1 cellular context compared by ENCODE assay signal in the genomic region with DNA sequence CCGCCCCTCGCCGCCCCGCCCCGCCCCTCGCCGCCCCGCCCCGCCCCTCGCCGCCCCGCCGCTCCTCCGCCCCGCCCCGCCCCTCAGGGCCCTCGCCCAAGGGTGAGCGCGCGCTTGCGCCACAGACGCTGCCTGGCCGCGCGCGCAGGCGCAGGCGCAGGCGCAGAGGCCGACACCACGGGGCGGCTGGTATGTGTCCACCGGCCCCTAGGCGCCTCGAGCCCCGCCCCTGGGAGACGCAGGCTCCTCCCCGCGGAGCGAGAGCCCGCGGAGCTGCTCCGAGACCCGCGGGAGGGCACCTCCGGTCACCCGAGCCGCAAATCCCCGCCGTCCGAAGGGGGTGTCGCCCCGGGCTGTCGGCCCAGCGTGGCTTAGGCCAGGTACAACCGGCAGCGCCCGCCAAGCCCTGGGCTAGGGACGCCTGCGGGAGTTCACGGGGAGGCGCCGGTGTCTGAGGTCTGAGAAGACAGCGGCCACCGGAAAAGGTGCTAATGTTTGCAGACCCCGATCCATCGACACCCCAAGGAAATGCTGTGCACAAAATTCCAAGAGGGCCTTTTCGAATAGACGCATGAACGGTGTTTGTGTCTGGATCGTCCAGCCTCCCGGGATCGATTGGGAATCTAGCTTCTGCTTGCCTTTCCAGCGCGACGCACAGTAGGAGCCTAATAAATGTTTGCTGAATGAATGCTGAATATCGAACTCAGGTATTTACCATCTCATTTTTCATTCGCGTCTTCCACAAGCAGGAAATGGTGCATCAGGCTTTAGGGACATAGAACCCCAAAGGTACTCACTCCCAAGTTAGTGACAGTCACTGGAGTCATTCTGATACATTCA.
A peak's percentile ranks its signal among the peaks of the same experiment; 100 is the strongest.
TF ChIP-seq lines count a peak whose summit lies in the region.

No MANE protein-coding gene starts in this region.

TF ChIP-seq in K562, 482 proteins besides CTCF, POLR2A, EP300 and RAD21 (continued from another document and continues in another):
- TF ChIP-seq KAT8 (IDR thresholded peaks at IDR 0.05; ENCODE audit: low read depth) = no peak
- no peak for TF ChIP-seq RFX7 (CRISPR knock-in tag; IDR thresholded peaks at IDR 0.05)
- no peak for TF ChIP-seq ZNF124 (CRISPR knock-in tag; IDR thresholded peaks at IDR 0.05)
- TF ChIP-seq EZH2 (IDR thresholded peaks at IDR 0.05; ENCODE audit: borderline replicate concordance, low read depth, low read length) = no peak
- TF ChIP-seq, protein P1, sequence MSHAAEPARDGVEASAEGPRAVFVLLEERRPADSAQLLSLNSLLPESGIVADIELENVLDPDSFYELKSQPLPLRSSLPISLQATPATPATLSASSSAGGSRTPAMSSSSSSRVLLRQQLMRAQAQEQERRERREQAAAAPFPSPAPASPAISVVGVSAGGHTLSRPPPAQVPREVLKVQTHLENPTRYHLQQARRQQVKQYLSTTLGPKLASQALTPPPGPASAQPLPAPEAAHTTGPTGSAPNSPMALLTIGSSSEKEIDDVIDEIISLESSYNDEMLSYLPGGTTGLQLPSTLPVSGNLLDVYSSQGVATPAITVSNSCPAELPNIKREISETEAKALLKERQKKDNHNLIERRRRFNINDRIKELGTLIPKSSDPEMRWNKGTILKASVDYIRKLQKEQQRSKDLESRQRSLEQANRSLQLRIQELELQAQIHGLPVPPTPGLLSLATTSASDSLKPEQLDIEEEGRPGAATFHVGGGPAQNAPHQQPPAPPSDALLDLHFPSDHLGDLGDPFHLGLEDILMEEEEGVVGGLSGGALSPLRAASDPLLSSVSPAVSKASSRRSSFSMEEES (CRISPR knock-in tag; IDR thresholded peaks at IDR 0.05) = no peak
- 0 out of 2 replicates have a peak, but pooled peaks have one; percentile 47 for TF ChIP-seq E2F3 (CRISPR knock-in tag; IDR thresholded peaks at IDR 0.05)
- TF ChIP-seq MAZ (CRISPR knock-in tag; conservative IDR thresholded peaks at IDR 0.05 in 1 of 2, IDR thresholded peaks at IDR 0.05 in 1 of 2) = peak in 1 of 2 experiments; percentile 35; a peak in 3 of 4 replicates
- TF ChIP-seq, protein P2, sequence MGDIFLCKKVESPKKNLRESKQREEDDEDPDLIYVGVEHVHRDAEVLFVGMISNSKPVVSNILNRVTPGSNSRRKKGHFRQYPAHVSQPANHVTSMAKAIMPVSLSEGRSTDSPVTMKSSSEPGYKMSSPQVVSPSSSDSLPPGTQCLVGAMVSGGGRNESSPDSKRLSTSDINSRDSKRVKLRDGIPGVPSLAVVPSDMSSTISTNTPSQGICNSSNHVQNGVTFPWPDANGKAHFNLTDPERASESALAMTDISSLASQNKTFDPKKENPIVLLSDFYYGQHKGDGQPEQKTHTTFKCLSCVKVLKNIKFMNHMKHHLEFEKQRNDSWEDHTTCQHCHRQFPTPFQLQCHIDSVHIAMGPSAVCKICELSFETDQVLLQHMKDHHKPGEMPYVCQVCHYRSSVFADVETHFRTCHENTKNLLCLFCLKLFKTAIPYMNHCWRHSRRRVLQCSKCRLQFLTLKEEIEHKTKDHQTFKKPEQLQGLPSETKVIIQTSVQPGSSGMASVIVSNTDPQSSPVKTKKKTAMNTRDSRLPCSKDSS (IDR thresholded peaks at IDR 0.05; ENCODE audit: low read depth, partially characterized antibody) = no peak
- no peak for TF ChIP-seq TEAD2 (tag; IDR thresholded peaks at IDR 0.05)
- TF ChIP-seq TEAD4 (IDR thresholded peaks at IDR 0.05; ENCODE audit: low read length) = 0 out of 2 replicates have a peak, but pooled peaks have one; percentile 21
- TF ChIP-seq TEAD4 (CRISPR knock-in tag; IDR thresholded peaks at IDR 0.05; ENCODE audit: borderline replicate concordance) = no peak
- TF ChIP-seq CAMTA2 (CRISPR knock-in tag; conservative IDR thresholded peaks at IDR 0.05) = no peak
- no peak for TF ChIP-seq ZNF24 (IDR thresholded peaks at IDR 0.05)
- no peak for TF ChIP-seq ZNF197 (CRISPR knock-in tag; IDR thresholded peaks at IDR 0.05; ENCODE audit: low read depth)
- no peak for TF ChIP-seq HNRNPL (IDR thresholded peaks at IDR 0.05; ENCODE audit: low read depth, low read length)
- TF ChIP-seq, protein P3, sequence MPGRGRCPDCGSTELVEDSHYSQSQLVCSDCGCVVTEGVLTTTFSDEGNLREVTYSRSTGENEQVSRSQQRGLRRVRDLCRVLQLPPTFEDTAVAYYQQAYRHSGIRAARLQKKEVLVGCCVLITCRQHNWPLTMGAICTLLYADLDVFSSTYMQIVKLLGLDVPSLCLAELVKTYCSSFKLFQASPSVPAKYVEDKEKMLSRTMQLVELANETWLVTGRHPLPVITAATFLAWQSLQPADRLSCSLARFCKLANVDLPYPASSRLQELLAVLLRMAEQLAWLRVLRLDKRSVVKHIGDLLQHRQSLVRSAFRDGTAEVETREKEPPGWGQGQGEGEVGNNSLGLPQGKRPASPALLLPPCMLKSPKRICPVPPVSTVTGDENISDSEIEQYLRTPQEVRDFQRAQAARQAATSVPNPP (IDR thresholded peaks at IDR 0.05; ENCODE audit: borderline replicate concordance, insufficient read depth, insufficient read length) = no peak
- no peak for TF ChIP-seq POLR2AphosphoS2 (IDR thresholded peaks at IDR 0.05; ENCODE audit: low read length)
- TF ChIP-seq, protein P4, sequence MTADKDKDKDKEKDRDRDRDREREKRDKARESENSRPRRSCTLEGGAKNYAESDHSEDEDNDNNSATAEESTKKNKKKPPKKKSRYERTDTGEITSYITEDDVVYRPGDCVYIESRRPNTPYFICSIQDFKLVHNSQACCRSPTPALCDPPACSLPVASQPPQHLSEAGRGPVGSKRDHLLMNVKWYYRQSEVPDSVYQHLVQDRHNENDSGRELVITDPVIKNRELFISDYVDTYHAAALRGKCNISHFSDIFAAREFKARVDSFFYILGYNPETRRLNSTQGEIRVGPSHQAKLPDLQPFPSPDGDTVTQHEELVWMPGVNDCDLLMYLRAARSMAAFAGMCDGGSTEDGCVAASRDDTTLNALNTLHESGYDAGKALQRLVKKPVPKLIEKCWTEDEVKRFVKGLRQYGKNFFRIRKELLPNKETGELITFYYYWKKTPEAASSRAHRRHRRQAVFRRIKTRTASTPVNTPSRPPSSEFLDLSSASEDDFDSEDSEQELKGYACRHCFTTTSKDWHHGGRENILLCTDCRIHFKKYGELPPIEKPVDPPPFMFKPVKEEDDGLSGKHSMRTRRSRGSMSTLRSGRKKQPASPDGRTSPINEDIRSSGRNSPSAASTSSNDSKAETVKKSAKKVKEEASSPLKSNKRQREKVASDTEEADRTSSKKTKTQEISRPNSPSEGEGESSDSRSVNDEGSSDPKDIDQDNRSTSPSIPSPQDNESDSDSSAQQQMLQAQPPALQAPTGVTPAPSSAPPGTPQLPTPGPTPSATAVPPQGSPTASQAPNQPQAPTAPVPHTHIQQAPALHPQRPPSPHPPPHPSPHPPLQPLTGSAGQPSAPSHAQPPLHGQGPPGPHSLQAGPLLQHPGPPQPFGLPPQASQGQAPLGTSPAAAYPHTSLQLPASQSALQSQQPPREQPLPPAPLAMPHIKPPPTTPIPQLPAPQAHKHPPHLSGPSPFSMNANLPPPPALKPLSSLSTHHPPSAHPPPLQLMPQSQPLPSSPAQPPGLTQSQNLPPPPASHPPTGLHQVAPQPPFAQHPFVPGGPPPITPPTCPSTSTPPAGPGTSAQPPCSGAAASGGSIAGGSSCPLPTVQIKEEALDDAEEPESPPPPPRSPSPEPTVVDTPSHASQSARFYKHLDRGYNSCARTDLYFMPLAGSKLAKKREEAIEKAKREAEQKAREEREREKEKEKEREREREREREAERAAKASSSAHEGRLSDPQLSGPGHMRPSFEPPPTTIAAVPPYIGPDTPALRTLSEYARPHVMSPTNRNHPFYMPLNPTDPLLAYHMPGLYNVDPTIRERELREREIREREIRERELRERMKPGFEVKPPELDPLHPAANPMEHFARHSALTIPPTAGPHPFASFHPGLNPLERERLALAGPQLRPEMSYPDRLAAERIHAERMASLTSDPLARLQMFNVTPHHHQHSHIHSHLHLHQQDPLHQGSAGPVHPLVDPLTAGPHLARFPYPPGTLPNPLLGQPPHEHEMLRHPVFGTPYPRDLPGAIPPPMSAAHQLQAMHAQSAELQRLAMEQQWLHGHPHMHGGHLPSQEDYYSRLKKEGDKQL (CRISPR knock-in tag; IDR thresholded peaks at IDR 0.05; ENCODE audit: borderline replicate concordance) = no peak
- TF ChIP-seq, protein P5, sequence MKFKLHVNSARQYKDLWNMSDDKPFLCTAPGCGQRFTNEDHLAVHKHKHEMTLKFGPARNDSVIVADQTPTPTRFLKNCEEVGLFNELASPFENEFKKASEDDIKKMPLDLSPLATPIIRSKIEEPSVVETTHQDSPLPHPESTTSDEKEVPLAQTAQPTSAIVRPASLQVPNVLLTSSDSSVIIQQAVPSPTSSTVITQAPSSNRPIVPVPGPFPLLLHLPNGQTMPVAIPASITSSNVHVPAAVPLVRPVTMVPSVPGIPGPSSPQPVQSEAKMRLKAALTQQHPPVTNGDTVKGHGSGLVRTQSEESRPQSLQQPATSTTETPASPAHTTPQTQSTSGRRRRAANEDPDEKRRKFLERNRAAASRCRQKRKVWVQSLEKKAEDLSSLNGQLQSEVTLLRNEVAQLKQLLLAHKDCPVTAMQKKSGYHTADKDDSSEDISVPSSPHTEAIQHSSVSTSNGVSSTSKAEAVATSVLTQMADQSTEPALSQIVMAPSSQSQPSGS (CRISPR knock-in tag; IDR thresholded peaks at IDR 0.05) = no peak
- no peak for TF ChIP-seq MTA1 (IDR thresholded peaks at IDR 0.05; ENCODE audit: borderline replicate concordance)
- TF ChIP-seq WHSC1 (IDR thresholded peaks at IDR 0.05; ENCODE audit: low read length) = no peak
- TF ChIP-seq BCL6 (CRISPR knock-in tag; IDR thresholded peaks at IDR 0.05) = no peak
- no peak for TF ChIP-seq ELF1 (tag; IDR thresholded peaks at IDR 0.05)
- TF ChIP-seq POU5F1 (IDR thresholded peaks at IDR 0.05; ENCODE audit: borderline replicate concordance, low read depth, low read length, partially characterized antibody) = peak; percentile 66
- TF ChIP-seq NUFIP1 (IDR thresholded peaks at IDR 0.05; ENCODE audit: partially characterized antibody) = no peak
- no peak for TF ChIP-seq TCF7 (IDR thresholded peaks at IDR 0.05; ENCODE audit: borderline replicate concordance)
- no peak for TF ChIP-seq SMAD2 (IDR thresholded peaks at IDR 0.05; ENCODE audit: low read depth, low read length)
- TF ChIP-seq LEF1 (IDR thresholded peaks at IDR 0.05) = no peak
- TF ChIP-seq CEBPB (tag; IDR thresholded peaks at IDR 0.05) = no peak
- TF ChIP-seq PHF8 (IDR thresholded peaks at IDR 0.05; ENCODE audit: borderline replicate concordance, low read length) = peak; percentile 44; the same call in 1 of the 2 replicates
- no peak for TF ChIP-seq HIVEP1 (CRISPR knock-in tag; IDR thresholded peaks at IDR 0.05)
- TF ChIP-seq, protein P6, sequence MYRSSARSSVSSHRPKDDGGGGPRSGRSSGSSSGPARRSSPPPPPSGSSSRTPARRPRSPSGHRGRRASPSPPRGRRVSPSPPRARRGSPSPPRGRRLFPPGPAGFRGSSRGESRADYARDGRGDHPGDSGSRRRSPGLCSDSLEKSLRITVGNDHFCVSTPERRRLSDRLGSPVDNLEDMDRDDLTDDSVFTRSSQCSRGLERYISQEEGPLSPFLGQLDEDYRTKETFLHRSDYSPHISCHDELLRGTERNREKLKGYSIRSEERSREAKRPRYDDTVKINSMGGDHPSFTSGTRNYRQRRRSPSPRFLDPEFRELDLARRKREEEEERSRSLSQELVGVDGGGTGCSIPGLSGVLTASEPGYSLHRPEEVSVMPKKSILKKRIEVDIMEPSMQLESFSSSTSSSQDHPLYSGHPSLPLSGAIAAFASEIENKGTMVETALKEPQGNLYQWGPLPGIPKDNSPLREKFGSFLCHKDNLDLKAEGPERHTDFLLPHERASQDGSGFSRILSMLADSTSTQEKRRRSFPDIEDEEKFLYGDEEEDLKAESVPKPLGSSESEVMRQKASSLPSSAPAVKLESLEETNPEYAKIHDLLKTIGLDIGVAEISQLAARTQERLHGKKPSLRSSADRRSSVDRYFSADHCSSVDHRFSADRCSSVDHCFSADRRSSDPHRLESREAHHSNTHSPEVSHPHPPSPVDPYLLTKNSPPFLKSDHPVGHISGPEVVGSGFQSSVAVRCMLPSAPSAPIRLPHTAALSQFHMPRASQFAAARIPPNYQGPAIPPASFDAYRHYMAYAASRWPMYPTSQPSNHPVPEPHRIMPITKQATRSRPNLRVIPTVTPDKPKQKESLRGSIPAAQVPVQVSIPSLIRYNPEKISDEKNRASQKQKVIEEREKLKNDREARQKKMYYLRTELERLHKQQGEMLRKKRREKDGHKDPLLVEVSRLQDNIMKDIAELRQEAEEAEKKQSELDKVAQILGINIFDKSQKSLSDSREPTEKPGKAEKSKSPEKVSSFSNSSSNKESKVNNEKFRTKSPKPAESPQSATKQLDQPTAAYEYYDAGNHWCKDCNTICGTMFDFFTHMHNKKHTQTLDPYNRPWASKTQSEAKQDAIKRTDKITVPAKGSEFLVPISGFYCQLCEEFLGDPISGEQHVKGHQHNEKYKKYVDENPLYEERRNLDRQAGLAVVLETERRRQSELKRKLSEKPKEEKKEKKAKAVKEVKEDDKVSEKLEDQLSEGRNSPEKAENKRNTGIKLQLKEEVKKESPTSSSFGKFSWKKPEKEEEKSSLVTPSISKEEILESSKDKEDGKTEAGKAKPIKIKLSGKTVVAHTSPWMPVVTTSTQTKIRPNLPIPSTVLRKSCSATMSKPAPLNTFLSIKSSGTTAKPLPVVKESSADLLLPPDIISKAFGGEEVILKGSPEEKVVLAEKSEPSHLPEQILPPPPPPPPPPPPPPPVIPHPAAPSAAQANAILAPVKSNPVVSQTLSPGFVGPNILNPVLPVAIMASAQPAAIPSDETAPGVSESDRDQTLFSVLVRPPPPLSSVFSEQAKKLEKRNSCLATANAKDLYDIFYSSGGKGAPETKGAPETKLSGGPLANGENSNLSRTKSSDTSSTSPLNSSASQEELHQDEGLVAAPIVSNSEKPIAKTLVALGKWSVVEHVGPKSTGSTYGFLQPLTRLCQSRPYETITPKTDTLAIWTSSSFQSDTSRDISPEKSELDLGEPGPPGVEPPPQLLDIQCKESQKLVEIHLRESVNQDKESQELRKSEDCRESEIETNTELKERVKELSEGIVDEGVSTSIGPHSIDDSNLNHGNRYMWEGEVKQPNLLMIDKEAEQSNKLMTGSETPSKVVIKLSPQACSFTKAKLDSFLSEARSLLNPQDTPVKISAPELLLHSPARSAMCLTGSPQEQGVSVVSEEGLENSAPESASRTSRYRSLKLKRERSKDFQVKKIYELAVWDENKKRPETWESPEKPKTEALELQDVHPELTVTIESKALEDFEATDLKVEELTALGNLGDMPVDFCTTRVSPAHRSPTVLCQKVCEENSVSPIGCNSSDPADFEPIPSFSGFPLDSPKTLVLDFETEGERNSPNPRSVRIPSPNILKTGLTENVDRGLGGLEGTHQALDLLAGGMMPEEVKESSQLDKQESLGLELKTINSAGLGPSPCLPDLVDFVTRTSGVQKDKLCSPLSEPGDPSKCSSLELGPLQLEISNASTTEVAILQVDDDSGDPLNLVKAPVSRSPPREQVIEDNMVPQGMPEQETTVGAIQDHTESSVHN (IDR thresholded peaks at IDR 0.05; ENCODE audit: borderline replicate concordance in 1 of 2, low read depth in 1 of 2) = no peak
- no peak for TF ChIP-seq RBBP5 (IDR thresholded peaks at IDR 0.05; ENCODE audit: borderline replicate concordance, insufficient read depth, low read length, poor library complexity, severe bottlenecking)
- TF ChIP-seq PTTG1 (tag; IDR thresholded peaks at IDR 0.05; ENCODE audit: low read depth) = no peak
- TF ChIP-seq PHF21A (IDR thresholded peaks at IDR 0.05; ENCODE audit: borderline replicate concordance, low read depth) = no peak
- TF ChIP-seq STAT5A (IDR thresholded peaks at IDR 0.05; ENCODE audit: borderline replicate concordance, low read length) = no peak
